In genomic region chr1:187033721-187034120, GRCh38 we compare ENCODE assay signal across 27 cellular contexts.
"Had no signal": no experiment of that assay in that cellular context is flagged by ENCODE, and none has a peak within 500 bp of the region (broad histone marks: within the 10 kb centered on the region; RNA-seq: fewer than 3 reads in every experiment).

No MANE protein-coding gene starts in this region.

- H3K27ac Mint-ChIP-seq: activated CD4-positive, alpha-beta T cell treated with anti-CD3 and anti-CD28 coated beads for 36 hours; activated CD4-positive, alpha-beta T cell treated with anti-CD3 and anti-CD28 coated beads, Interleukin-2, amount 10 ng/mL, durations not matched to agents 7 days and 5 days; activated naive CD4-positive, alpha-beta T cell treated with anti-CD3 and anti-CD28 coated beads, Interleukin-2, amount 10 ng/mL, durations not matched to agents 7 days and 5 days; activated naive CD8-positive, alpha-beta T cell; activated naive CD8-positive, alpha-beta T cell treated with anti-CD3 and anti-CD28 coated beads, Interleukin-2, amount 50 U/mL, for 24 hours; activated T-helper 1 cell treated with anti-CD3 and anti-CD28 coated beads, Interleukin-12 subunit alpha, Interleukin-12 subunit beta, Interleukin-2, Interleukin-4 antibody, amounts not matched to agents 30 ng/mL and 10 ng/mL and 1 ng/mL, durations not matched to agents 14 hours and 24 hours and 36 hours; T-helper 1 cell treated with Interleukin-12 subunit alpha and Interleukin-12 subunit beta and Interleukin-4 antibody, amounts not matched to agents 30 μg/mL and 1 μg/mL, for 36 hours; T-helper 2 cell treated with Interferon-gamma antibody and Interleukin-4, amounts not matched to agents 5 μg/mL and 100 μg/mL, for 36 hours; WTC11 had no signal

- H3K27me3 Mint-ChIP-seq: activated naive CD4-positive, alpha-beta T cell treated with anti-CD3 and anti-CD28 coated beads, Interleukin-2, amount 10 ng/mL, durations not matched to agents 7 days and 5 days; activated naive CD8-positive, alpha-beta T cell treated with anti-CD3 and anti-CD28 coated beads, Interleukin-2, amount 50 U/mL, for 24 hours; brain had no signal

- H3K27ac ChIP-seq: PC-9 had no signal

- DNase-seq: activated CD4-positive, alpha-beta T cell treated with anti-CD3 and anti-CD28 coated beads for 36 hours; activated CD4-positive, alpha-beta T cell treated with anti-CD3 and anti-CD28 coated beads, Interleukin-2, amount 10 ng/mL, durations not matched to agents 7 days and 5 days; activated CD4-positive, alpha-beta T cell treated with anti-CD3 and anti-CD28 coated beads, Interleukin-2, amount 50 U/mL, for 48 hours; activated CD8-positive, alpha-beta memory T cell treated with anti-CD3 and anti-CD28 coated beads, Interleukin-2, amount 50 U/mL, for 4 hours; activated naive CD4-positive, alpha-beta T cell treated with anti-CD3 and anti-CD28 coated beads, Interleukin-2, amount 10 ng/mL, durations not matched to agents 7 days and 5 days; activated naive CD8-positive, alpha-beta T cell treated with anti-CD3 and anti-CD28 coated beads, Interleukin-2, amount 50 U/mL, for 24 hours; activated T-cell treated with anti-CD3 and anti-CD28 coated beads for 4 hours; activated T-cell treated with anti-CD3 and anti-CD28 coated beads, Interleukin-2, amount 50 U/mL, for 4 hours; anterior cingulate cortex; caudate nucleus; cerebellar nuclear complex; NCI-H1092; NCI-H1436 treated with DMSO at 0.1 percent for 48 hours; NCI-H1694 treated with DMSO at 0.1 percent for 48 hours; NCI-H2029; NCI-H2107; NCI-H2171; NCI-H510A; NK-92 treated with Interleukin-12 subunit alpha and Interleukin-12 subunit beta, amount 100 ng/mL, for 24 hours; PC-9; Right ventricle myocardium superior had no signal

- H2AFZ ChIP-seq: PC-9 had no signal

- H3K4me3 Mint-ChIP-seq: activated CD4-positive, alpha-beta T cell treated with anti-CD3 and anti-CD28 coated beads for 36 hours; activated CD4-positive, alpha-beta T cell treated with anti-CD3 and anti-CD28 coated beads, Interleukin-2, amount 10 ng/mL, durations not matched to agents 7 days and 5 days; activated naive CD4-positive, alpha-beta T cell treated with anti-CD3 and anti-CD28 coated beads, Interleukin-2, amount 10 ng/mL, durations not matched to agents 7 days and 5 days; activated naive CD8-positive, alpha-beta T cell; activated naive CD8-positive, alpha-beta T cell treated with anti-CD3 and anti-CD28 coated beads, Interleukin-2, amount 50 U/mL, for 24 hours; activated T-cell treated with anti-CD3 and anti-CD28 coated beads, Interleukin-2, amount 50 U/mL, for 4 hours; activated T-helper 1 cell treated with anti-CD3 and anti-CD28 coated beads, Interleukin-12 subunit alpha, Interleukin-12 subunit beta, Interleukin-2, Interleukin-4 antibody, amounts not matched to agents 30 ng/mL and 10 ng/mL and 1 ng/mL, durations not matched to agents 14 hours and 24 hours and 36 hours; brain; T-helper 1 cell treated with Interleukin-12 subunit alpha and Interleukin-12 subunit beta and Interleukin-4 antibody, amounts not matched to agents 30 μg/mL and 1 μg/mL, for 36 hours; T-helper 2 cell treated with Interferon-gamma antibody and Interleukin-4, amounts not matched to agents 5 μg/mL and 100 μg/mL, for 36 hours; WTC11 had no signal

- H3K4me3 ChIP-seq: PC-9 had no signal

- H3K4me1 Mint-ChIP-seq: activated CD4-positive, alpha-beta T cell treated with anti-CD3 and anti-CD28 coated beads for 36 hours; activated CD4-positive, alpha-beta T cell treated with anti-CD3 and anti-CD28 coated beads, Interleukin-2, amount 10 ng/mL, durations not matched to agents 7 days and 5 days; activated naive CD4-positive, alpha-beta T cell treated with anti-CD3 and anti-CD28 coated beads, Interleukin-2, amount 10 ng/mL, durations not matched to agents 7 days and 5 days; activated naive CD8-positive, alpha-beta T cell treated with anti-CD3 and anti-CD28 coated beads, Interleukin-2, amount 50 U/mL, for 24 hours; brain; WTC11 had no signal

- H3K36me3 Mint-ChIP-seq: activated naive CD4-positive, alpha-beta T cell treated with anti-CD3 and anti-CD28 coated beads, Interleukin-2, amount 10 ng/mL, durations not matched to agents 7 days and 5 days; activated naive CD8-positive, alpha-beta T cell; brain had no signal

- H3K4me2 ChIP-seq: PC-9 had no signal
